14 cellular contexts compared by ENCODE assay signal in genomic region chr6:158185729-158186456, GRCh38. TPM values are rescaled to one million over a fixed set of nuclear protein-coding genes. Genes with fewer than 3 reads are reported as not detected.
DNase-seq lines count a peak whose midpoint lies in the region; ATAC-seq and TF ChIP-seq lines count a peak whose summit lies in the region.
"Had no signal": no experiment of that assay in that cellular context is flagged by ENCODE, and none has a peak within 500 bp of the region (broad histone marks: within the 10 kb centered on the region; RNA-seq: fewer than 3 reads in every experiment).

No MANE protein-coding gene starts in this region.

- ATAC-seq in foreskin keratinocyte (peak; percentile 82), HG02840 (IDR thresholded peaks at IDR 0.05; ENCODE audit: low FRiP score, unreplicated experiment) (no peak)
- ATAC-seq: HCT116; stimulated activated memory B cell treated with anti-CD40 and anti-IgM and Interleukin-4, amounts not matched to agents 10 μg/mL and 1 μg/mL and 100 μg/mL, for 72 hours had no signal

- H3K27ac ChIP-seq in foreskin keratinocyte = no peak overlapping the region
- H3K27ac ChIP-seq: C4-2B had no signal

- H3K4me1 ChIP-seq in adipocyte (ENCODE audit: control insufficient read depth, insufficient read depth, low read length) (peaks cover 7% of the 10 kb centered on the region), foreskin keratinocyte (no peaks in the 10 kb centered on the region)

- H3K27me3 ChIP-seq in adipocyte (replicated peaks; ENCODE audit: control insufficient read depth, insufficient read depth, low read length) (no peaks in the 10 kb centered on the region), foreskin keratinocyte (no peaks in the 10 kb centered on the region), MG63 (no peaks in the 10 kb centered on the region)

- DNase-seq in AG08395 (ENCODE audit: low spot score) (peak; percentile 51), HCEC 1CT (peak; percentile 69), adipocyte (ENCODE audit: low read depth) (peak; percentile 50), foreskin keratinocyte (peak in 1 of 2 donors; percentile 87), epidermal melanocyte (ENCODE audit: insufficient read length, low spot score) (no peak), MG63 (no peak), GM20000 (ENCODE audit: low spot score) (no peak)
- DNase-seq: activated CD8-positive, alpha-beta memory T cell treated with anti-CD3 and anti-CD28 coated beads for 24 hours; NCI-H1105; stimulated activated CD4-positive, alpha-beta T cell treated with anti-CD3 and anti-CD28 coated beads, Interleukin-4, amount 100 ng/mL, for 1 hour had no signal

- no peaks in the 10 kb centered on the region for H3K9me3 ChIP-seq in adipocyte (ENCODE audit: control insufficient read depth, low read length)
- H3K9me3 ChIP-seq in MG63 = no peaks in the 10 kb centered on the region; the same call in 1 of the 2 replicates

- H3K4me3 ChIP-seq in adipocyte (ENCODE audit: low read length) = no peak overlapping the region
- H3K4me3 ChIP-seq in MG63 = no peak overlapping the region

- H3K36me3 ChIP-seq in adipocyte (ENCODE audit: control insufficient read depth, insufficient read depth, low read length, severe bottlenecking) = peaks cover 3% of the 10 kb centered on the region
- peaks cover 47% of the 10 kb centered on the region for H3K36me3 ChIP-seq in MG63

- no peak overlapping the region for H3K9ac ChIP-seq in adipocyte (ENCODE audit: low read length)

- TF ChIP-seq CTCF in foreskin keratinocyte (conservative IDR thresholded peaks at IDR 0.05) = no peak
- TF ChIP-seq CTCF in GM20000 (IDR thresholded peaks at IDR 0.05; ENCODE audit: extremely low read depth, missing control alignments) = no peak

RNA-seq across cellular contexts. Expression of gene GTF2H5, which starts 17.7 kb away (rescaled TPM):
- 24.8 and 28.1 TPM in 2 replicates for total RNA-seq in foreskin keratinocyte
- 42.1 and 42.7 TPM in 2 replicates for polyA plus RNA-seq in foreskin keratinocyte
- 13.8 and 21.6 TPM in 2 replicates for total RNA-seq in MG63 (2014; rRNA removed; shearing (Covaris generic); ENCODE audit: low replicate concordance)

RNA-seq across cellular contexts. Expression of gene SERAC1, which starts 17.8 kb away (rescaled TPM):
- 5.3 and 5.8 TPM in 2 replicates for total RNA-seq in foreskin keratinocyte
- 2.3 and 2.6 TPM in 2 replicates for polyA plus RNA-seq in foreskin keratinocyte
- 5.7 and 10.4 TPM in 2 replicates for total RNA-seq in MG63 (2014; rRNA removed; shearing (Covaris generic); ENCODE audit: low replicate concordance)

Comparison
In these comparisons a context has a peak if more than half of its experiments do, and no peak if none do; other contexts are left out.
1. DNase-seq: peak in AG08395 (single experiment), HCEC 1CT (single experiment) and adipocyte (single experiment); none in epidermal melanocyte (single experiment), MG63 (single experiment) and GM20000 (single experiment).